16 cellular contexts compared by ENCODE assay signal in the genomic region with DNA sequence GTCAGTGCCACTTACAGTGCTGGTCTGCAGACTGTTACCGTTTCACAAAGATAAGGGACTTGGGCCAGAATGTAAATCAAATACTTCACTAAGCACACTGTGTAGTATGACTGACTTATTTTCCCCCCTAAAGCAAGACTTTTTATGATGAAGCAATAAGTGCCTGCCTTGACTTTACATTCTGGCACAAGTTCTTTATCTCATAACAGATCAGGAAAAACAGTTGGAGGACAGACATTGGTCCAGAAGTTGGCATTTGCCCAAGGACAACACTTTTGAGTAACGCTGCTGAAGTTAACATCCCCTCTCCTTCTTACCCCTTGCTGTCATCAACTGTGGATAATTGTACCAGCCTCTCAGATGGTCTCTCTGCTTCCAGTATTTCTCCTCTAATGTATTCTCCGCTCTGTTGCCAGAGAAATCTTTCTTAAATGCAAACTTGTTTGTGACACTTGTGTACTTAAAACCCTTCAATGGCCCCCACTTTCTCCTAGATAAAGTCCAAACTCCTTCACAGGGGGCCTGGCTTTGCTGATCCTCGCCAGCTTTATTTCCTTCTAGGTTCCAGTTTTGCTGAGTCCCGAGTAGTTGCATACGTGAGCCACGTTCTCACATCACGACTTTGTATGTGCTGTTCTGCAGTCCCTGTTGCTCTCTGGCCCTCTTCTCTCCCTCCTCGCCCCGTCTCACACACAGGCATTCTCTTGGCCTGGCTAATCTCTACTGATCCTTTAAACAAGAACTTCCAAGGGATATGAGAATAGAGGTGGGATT. TPM values are rescaled to one million over a fixed set of nuclear protein-coding genes. Genes with fewer than 3 reads are reported as not detected.
DNase-seq lines count a peak whose midpoint lies in the region; ATAC-seq and TF ChIP-seq lines count a peak whose summit lies in the region.
"Had no signal": no experiment of that assay in that cellular context is flagged by ENCODE, and none has a peak within 500 bp of the region (broad histone marks: within the 10 kb centered on the region; RNA-seq: fewer than 3 reads in every experiment).

No MANE protein-coding gene starts in this region.

- H3K4me3 ChIP-seq in fibroblast of the aortic adventitia (ENCODE audit: low read depth, low read length), result no peak overlapping the region
- H3K4me3 ChIP-seq: mucosa of descending colon, transverse colon had no signal

- peaks cover 95% of the 10 kb centered on the region for H3K4me1 Mint-ChIP-seq in stimulated activated naive CD8-positive, alpha-beta T cell treated with anti-CD3 and anti-CD28 coated beads, Interleukin-15, Interleukin-2, amounts not matched to agents 100 ng/mL and 50 ng/mL, for 24 hours (ENCODE audit: low read depth)
- peaks cover 85% of the 10 kb centered on the region for H3K4me1 Mint-ChIP-seq in activated naive CD8-positive, alpha-beta T cell treated with anti-CD3 and anti-CD28 coated beads for 36 hours

- H3K27me3 Mint-ChIP-seq in stimulated activated naive CD8-positive, alpha-beta T cell treated with anti-CD3 and anti-CD28 coated beads, Interleukin-15, Interleukin-2, amounts not matched to agents 100 ng/mL and 50 ng/mL, for 24 hours, result no peaks in the 10 kb centered on the region
- no peaks in the 10 kb centered on the region for H3K27me3 Mint-ChIP-seq in activated naive CD8-positive, alpha-beta T cell treated with anti-CD3 and anti-CD28 coated beads for 36 hours

- DNase-seq in stimulated activated naive CD8-positive, alpha-beta T cell treated with anti-CD3 and anti-CD28 coated beads, Interleukin-15, Interleukin-2, amounts not matched to agents 100 U/mL and 50 U/mL, for 24 hours, result no peak
- no peak for DNase-seq in activated naive CD8-positive, alpha-beta T cell treated with anti-CD3 and anti-CD28 coated beads for 36 hours
- DNase-seq in fibroblast of the aortic adventitia (ENCODE audit: low read depth), result peak; percentile 46
- DNase-seq in NCI-H2171 (lab: John Stamatoyannopoulos, UW), result no peak
- DNase-seq: BE2C; DMS79; effector CD8-positive, alpha-beta T cell; kidney; mucosa of descending colon; NCI-H2107; transverse colon had no signal

- no peak for ATAC-seq in stimulated activated naive CD8-positive, alpha-beta T cell treated with anti-CD3 and anti-CD28 coated beads, Interleukin-15, Interleukin-2, amounts not matched to agents 100 U/mL and 50 U/mL, for 24 hours
- ATAC-seq in GM19324 (IDR thresholded peaks at IDR 0.05; ENCODE audit: low FRiP score, unreplicated experiment), result no peak
- ATAC-seq in GM21528 (IDR thresholded peaks at IDR 0.05; ENCODE audit: low FRiP score, unreplicated experiment), result no peak
- ATAC-seq in HG02678 (IDR thresholded peaks at IDR 0.05; ENCODE audit: unreplicated experiment), result no peak
- ATAC-seq: HCT116, mucosa of descending colon had no signal

- no peak overlapping the region for H3K4me3 Mint-ChIP-seq in stimulated activated naive CD8-positive, alpha-beta T cell treated with anti-CD3 and anti-CD28 coated beads, Interleukin-15, Interleukin-2, amounts not matched to agents 100 ng/mL and 50 ng/mL, for 24 hours
- H3K4me3 Mint-ChIP-seq in activated naive CD8-positive, alpha-beta T cell treated with anti-CD3 and anti-CD28 coated beads for 36 hours, result no peak overlapping the region

- H3K9me3 Mint-ChIP-seq in stimulated activated naive CD8-positive, alpha-beta T cell treated with anti-CD3 and anti-CD28 coated beads, Interleukin-15, Interleukin-2, amounts not matched to agents 100 ng/mL and 50 ng/mL, for 24 hours, result no peaks in the 10 kb centered on the region
- peaks cover 5% of the 10 kb centered on the region for H3K9me3 Mint-ChIP-seq in activated naive CD8-positive, alpha-beta T cell treated with anti-CD3 and anti-CD28 coated beads for 36 hours

- TF ChIP-seq CTCF in fibroblast of the aortic adventitia (IDR thresholded peaks at IDR 0.05; ENCODE audit: insufficient read depth, low read length), result no peak

- peak overlapping the region; percentile 33 for H3K27ac Mint-ChIP-seq in stimulated activated naive CD8-positive, alpha-beta T cell treated with anti-CD3 and anti-CD28 coated beads, Interleukin-15, Interleukin-2, amounts not matched to agents 100 ng/mL and 50 ng/mL, for 24 hours
- peak overlapping the region; percentile 9 for H3K27ac Mint-ChIP-seq in activated naive CD8-positive, alpha-beta T cell treated with anti-CD3 and anti-CD28 coated beads for 36 hours

- H3K36me3 Mint-ChIP-seq in stimulated activated naive CD8-positive, alpha-beta T cell treated with anti-CD3 and anti-CD28 coated beads, Interleukin-15, Interleukin-2, amounts not matched to agents 100 ng/mL and 50 ng/mL, for 24 hours (ENCODE audit: low read depth), result no peaks in the 10 kb centered on the region
- H3K36me3 Mint-ChIP-seq in activated naive CD8-positive, alpha-beta T cell treated with anti-CD3 and anti-CD28 coated beads for 36 hours, result peaks cover 16% of the 10 kb centered on the region

RNA-seq across cellular contexts. Expression of gene S1PR1, which starts 45.7 kb away (rescaled TPM):
- total RNA-seq in activated naive CD8-positive, alpha-beta T cell treated with anti-CD3 and anti-CD28 coated beads for 36 hours, result 10 to 100 TPM; 72.6 to 75.9 TPM
- total RNA-seq in fibroblast of the aortic adventitia (ENCODE audit: low replicate concordance), result 2.8 and 5.5 TPM in 2 replicates

Comparison
In these comparisons a context has a peak if more than half of its experiments do, and no peak if none do; other contexts are left out.
1. RNA of gene S1PR1, which starts 45.7 kb away (total RNA-seq): 72.6 to 75.9 TPM in activated naive CD8-positive, alpha-beta T cell treated with anti-CD3 and anti-CD28 coated beads for 36 hours; 2.8 to 5.5 TPM in fibroblast of the aortic adventitia; every median in the first group is over 10 times any median in the second.